In genomic region chr14:92106095-92106937, GRCh38 we compare ENCODE assay signal across 8 cellular contexts. TPM values are rescaled to one million over a fixed set of nuclear protein-coding genes. Genes with fewer than 3 reads are reported as not detected.
DNase-seq lines count a peak whose midpoint lies in the region; ATAC-seq and TF ChIP-seq lines count a peak whose summit lies in the region.

TSS of gene ATXN3 (minus strand) at chr14:92106582. CDS start at chr14:92106552, 30 bp downstream.

- H3K4me3 Mint-ChIP-seq in activated CD4-positive, alpha-beta T cell treated with anti-CD3 and anti-CD28 coated beads for 36 hours, result peak within 1 kb of the TSS; percentile 90

- DNase-seq in BJ (ENCODE audit: low read depth) (peak; percentile 80), NCI-H510A treated with DMSO at 0.1 percent for 48 hours (lab: John Stamatoyannopoulos, UW) (peak; percentile 94), choroid plexus epithelial cell (ENCODE audit: low read depth) (peak; percentile 99), kidney tubule cell (ENCODE audit: low spot score) (peak; percentile 98)
- DNase-seq in activated CD4-positive, alpha-beta T cell treated with anti-CD3 and anti-CD28 coated beads for 36 hours, result peak; percentile 98
- DNase-seq in stimulated activated CD4-positive, alpha-beta T cell treated with anti-CD3 and anti-CD28 coated beads, Interleukin-1b, Interleukin-23, amount 100 ng/mL, for 24 hours (ENCODE audit: low read depth in 4 of 4, low spot score in 1 of 4), result peak; percentile 85 to 94 (median 90)

- peaks cover 42% of the 10 kb centered on the region for H3K4me1 Mint-ChIP-seq in activated CD4-positive, alpha-beta T cell treated with anti-CD3 and anti-CD28 coated beads for 36 hours

- peak; percentile 77 for TF ChIP-seq POLR2A in GM19193 (IDR thresholded peaks at IDR 0.05; ENCODE audit: extremely low read depth, insufficient read depth, insufficient read length)

- no peaks in the 10 kb centered on the region for H3K9me3 Mint-ChIP-seq in activated CD4-positive, alpha-beta T cell treated with anti-CD3 and anti-CD28 coated beads for 36 hours (ENCODE audit: low read depth)

- H3K27me3 ChIP-seq in BJ (ENCODE audit: control insufficient read depth, insufficient read depth, low read length), result no peaks in the 10 kb centered on the region

- CTCF ChIA-PET in BJ (lab: Yijun Ruan, JAX), result interaction anchor here (0.6 to 5.5 kb wide), 13 partner anchors 9 to 413 kb away, joined by 3 to 76 read pairs (median 3); partner anchors contain the start of genes CPSF2, NDUFB1 and TRIP11
- CTCF ChIA-PET in activated CD4-positive, alpha-beta T cell treated with anti-CD3 and anti-CD28 coated beads for 36 hours (lab: Charles Lee), result interaction anchor here (0.6 to 5.5 kb wide), 12 partner anchors 9 to 518 kb away, joined by 3 to 125 read pairs (median 3); partner anchors contain the start of genes CPSF2, NDUFB1 and TRIP11

- H3K36me3 ChIP-seq in BJ (ENCODE audit: control insufficient read depth, insufficient read depth, low read length), result no peaks in the 10 kb centered on the region

- peaks cover 2% of the 10 kb centered on the region for H3K36me3 Mint-ChIP-seq in activated CD4-positive, alpha-beta T cell treated with anti-CD3 and anti-CD28 coated beads for 36 hours (ENCODE audit: low read depth)

- peak within 1 kb of the TSS; percentile 92 for H3K27ac Mint-ChIP-seq in activated CD4-positive, alpha-beta T cell treated with anti-CD3 and anti-CD28 coated beads for 36 hours

- intact Hi-C loops in activated CD4-positive, alpha-beta T cell treated with anti-CD3 and anti-CD28 coated beads for 36 hours (cut with DNase I, micrococcal nuclease), result loop anchor here (1.0 to 5.0 kb wide), 8 partner anchors 15 to 1349 kb away; partner anchors contain the start of genes CPSF2 (in 2 of the 2), NDUFB1 (in 2 of the 2), TRIP11 (in 2 of the 2) and GOLGA5 (in 1 of the 2)

- no peaks in the 10 kb centered on the region for H3K27me3 Mint-ChIP-seq in activated CD4-positive, alpha-beta T cell treated with anti-CD3 and anti-CD28 coated beads for 36 hours

- POLR2A ChIA-PET in BJ (lab: Charles Lee), result interaction anchor here (0.5 to 1.3 kb wide), 4 partner anchors 15 to 67 kb away, joined by 3 to 13 read pairs (median 3); partner anchors contain the start of genes CPSF2, NDUFB1 and TRIP11
- POLR2A ChIA-PET in activated CD4-positive, alpha-beta T cell treated with anti-CD3 and anti-CD28 coated beads for 36 hours (lab: Charles Lee), result interaction anchor here (0.6 to 5.6 kb wide), 6 partner anchors 11 to 741 kb away, joined by 3 to 59 read pairs (median 6); partner anchors contain the start of genes CPSF2, NDUFB1 and TRIP11

- peak; percentile 90 for TF ChIP-seq CTCF in BJ (IDR thresholded peaks at IDR 0.05; ENCODE audit: insufficient read depth, low read depth, low read length)
- TF ChIP-seq CTCF in choroid plexus epithelial cell (conservative IDR thresholded peaks at IDR 0.05; ENCODE audit: low read depth, low read length), result peak; percentile 86

- ATAC-seq in HG03439 (IDR thresholded peaks at IDR 0.05; ENCODE audit: unreplicated experiment), result peak; percentile 94
- peak; percentile 97 for ATAC-seq in activated CD4-positive, alpha-beta T cell treated with anti-CD3 and anti-CD28 coated beads for 36 hours

- H3K4me3 ChIP-seq in BJ (ENCODE audit: low read depth, low read length), result peak within 1 kb of the TSS; percentile 80
- H3K4me3 ChIP-seq in choroid plexus epithelial cell (ENCODE audit: low read depth, low read length), result peak within 1 kb of the TSS; percentile 82

RNA-seq across cellular contexts. Expression of gene ATXN3, which starts in this region (rescaled TPM):
- polyA plus RNA-seq in BJ (2011; rRNA removed), result 8.6 and 22.9 TPM in 2 replicates
- polyA minus RNA-seq in BJ (2011; rRNA and poly(A)+ RNA removed), result 6.3 and 7.8 TPM in 2 replicates
- total RNA-seq in activated CD4-positive, alpha-beta T cell treated with anti-CD3 and anti-CD28 coated beads for 36 hours, result 10 to 100 TPM; 32.7 to 36.0 TPM

Comparison
In these comparisons a context has a peak if more than half of its experiments do, and no peak if none do; other contexts are left out.
1. Peak in every context shown above with its lines: DNase-seq, ATAC-seq and H3K4me3 ChIP-seq.